9 cellular contexts compared by ENCODE assay signal in genomic region chr6:143513410-143513809, GRCh38. TPM values are rescaled to one million over a fixed set of nuclear protein-coding genes. Genes with fewer than 3 reads are reported as not detected.
A peak's percentile ranks its signal among the peaks of the same experiment; 100 is the strongest.
DNase-seq lines count a peak whose midpoint lies in the region; ATAC-seq and TF ChIP-seq lines count a peak whose summit lies in the region.
"Had no signal": no experiment of that assay in that cellular context is flagged by ENCODE, and none has a peak within 500 bp of the region (broad histone marks: within the 10 kb centered on the region; RNA-seq: fewer than 3 reads in every experiment).

No MANE protein-coding gene starts in this region.

- H3K27ac ChIP-seq in DND-41 (ENCODE audit: low read length): no peak overlapping the region
- H3K27ac ChIP-seq in HEK293 (ENCODE audit: extremely low read depth, low read depth, low read length): no peak overlapping the region
- no peak overlapping the region; the same call in 1 of the 2 replicates for H3K27ac ChIP-seq in OCI-LY3 (ENCODE audit: low read length)
- no peak overlapping the region for H3K27ac ChIP-seq in neural cell (ENCODE audit: low read length)
- no peak overlapping the region for H3K27ac ChIP-seq in smooth muscle cell (ENCODE audit: low read depth)

- no peak for TF ChIP-seq EP300 in neural cell (conservative IDR thresholded peaks at IDR 0.05; ENCODE audit: poor library complexity, severe bottlenecking)

- no peak for TF ChIP-seq RAD21 in neural cell (conservative IDR thresholded peaks at IDR 0.05)

- H3K4me1 ChIP-seq in DND-41 (ENCODE audit: insufficient read depth, low read length) (no peaks in the 10 kb centered on the region), HEK293 (ENCODE audit: control insufficient read depth, insufficient read depth, low read length) (no peaks in the 10 kb centered on the region), OCI-LY3 (ENCODE audit: low read length) (peaks cover 45% of the 10 kb centered on the region), smooth muscle cell (ENCODE audit: low read depth) (peaks cover 4% of the 10 kb centered on the region)

- POLR2A ChIA-PET in HEK293 (lab: Yijun Ruan, JAX): interaction anchor here (0.9 to 2.6 kb wide), 3 partner anchors 23 to 63 kb away, joined by 3 to 11 read pairs (median 3); partner anchors contain the start of genes ADAT2 and PEX3

- CTCF ChIA-PET in HEK293 (lab: Yijun Ruan, JAX): interaction anchor here (0.5 to 2.8 kb wide), 35 partner anchors 9 to 1124 kb away, joined by 3 to 15 read pairs (median 5); no protein-coding TSS in a partner anchor

- TF ChIP-seq CTCF in DND-41 (IDR thresholded peaks at IDR 0.05; ENCODE audit: borderline replicate concordance, extremely low read depth, low read length, poor library complexity, severe bottlenecking): peak; percentile 45
- TF ChIP-seq CTCF in HEK293 (tag by site-specific recombination; IDR thresholded peaks at IDR 0.05): peak; percentile 33; the same call in 1 of the 2 replicates
- TF ChIP-seq CTCF in OCI-LY3 (IDR thresholded peaks at IDR 0.05; ENCODE audit: low read depth, low read length): peak; percentile 76
- peak; percentile 38 for TF ChIP-seq CTCF in astrocyte of the spinal cord (IDR thresholded peaks at IDR 0.05; ENCODE audit: low read depth, low read length)
- TF ChIP-seq CTCF in neural cell (IDR thresholded peaks at IDR 0.05; ENCODE audit: poor library complexity, severe bottlenecking): peak; percentile 21
- no peak for TF ChIP-seq CTCF in smooth muscle cell (IDR thresholded peaks at IDR 0.05; ENCODE audit: borderline replicate concordance, insufficient read depth, poor library complexity, severe bottlenecking)

- DNase-seq in DND-41: peak; percentile 7
- no peak for DNase-seq in astrocyte of the spinal cord (ENCODE audit: low read depth, low spot score)
- no peak for DNase-seq in smooth muscle cell (lab: John Stamatoyannopoulos, UW; ENCODE audit: unreplicated experiment)
- no peak for DNase-seq in NCI-H187 treated with DMSO at 0.1 percent for 48 hours (lab: John Stamatoyannopoulos, UW)

- H3K79me2 ChIP-seq in DND-41 (ENCODE audit: insufficient read depth, low read length) (no peaks in the 10 kb centered on the region), OCI-LY3 (ENCODE audit: low read length) (peaks cover 18% of the 10 kb centered on the region), neural cell (replicated peaks; ENCODE audit: insufficient read depth, low read length) (no peaks in the 10 kb centered on the region), smooth muscle cell (ENCODE audit: low read depth) (peaks cover 8% of the 10 kb centered on the region)

- WGBS in smooth muscle cell (ENCODE audit: low lambda C conversion rate): 32% methylated on average over 4 of the region's 4 CpGs

- no peak for ATAC-seq in DND-41 (ENCODE audit: insufficient read depth, low read depth)
- ATAC-seq in GM18517 (IDR thresholded peaks at IDR 0.05; ENCODE audit: unreplicated experiment): no peak

- H3K27me3 ChIP-seq in DND-41 (ENCODE audit: insufficient read depth, low read length, poor library complexity) (peaks cover 6% of the 10 kb centered on the region), OCI-LY3 (ENCODE audit: low read depth, low read length) (no peaks in the 10 kb centered on the region), neural cell (ENCODE audit: insufficient read depth, low read depth, low read length) (no peaks in the 10 kb centered on the region), smooth muscle cell (ENCODE audit: low read depth) (peaks cover 29% of the 10 kb centered on the region)
- H3K27me3 ChIP-seq: upper lobe of left lung had no signal

- H3K4me3 ChIP-seq in DND-41 (ENCODE audit: low read depth in 1 of 2, low read length in 2 of 2): no peak overlapping the region
- H3K4me3 ChIP-seq in HEK293 (ENCODE audit: low read depth, low read length): no peak overlapping the region
- no peak overlapping the region for H3K4me3 ChIP-seq in OCI-LY3 (ENCODE audit: low read length)
- H3K4me3 ChIP-seq in astrocyte of the spinal cord (ENCODE audit: low read depth, low read length): no peak overlapping the region
- H3K4me3 ChIP-seq in neural cell (ENCODE audit: low read length): no peak overlapping the region
- H3K4me3 ChIP-seq in smooth muscle cell: no peak overlapping the region
- H3K4me3 ChIP-seq: upper lobe of left lung had no signal

- no peaks in the 10 kb centered on the region for H3K9me2 ChIP-seq in neural cell (ENCODE audit: insufficient read depth, low read length)

- H3K36me3 ChIP-seq in DND-41 (ENCODE audit: insufficient read depth, low read length) (no peaks in the 10 kb centered on the region), HEK293 (ENCODE audit: control insufficient read depth in 2 of 2, insufficient read depth in 1 of 2, low read length in 2 of 2) (peaks cover 0 to 8% of the 10 kb centered on the region in 2 experiments; a peak in 1 of 3 replicates), OCI-LY3 (replicated peaks; ENCODE audit: low read depth, low read length) (peaks cover under 1% of the 10 kb centered on the region), neural cell (ENCODE audit: insufficient read depth, low read length) (no peaks in the 10 kb centered on the region), smooth muscle cell (ENCODE audit: low read depth) (no peaks in the 10 kb centered on the region)

- in situ Hi-C loops in astrocyte of the spinal cord (cut with HindIII; ENCODE audit: low sequenced_read_pairs): no loop called here

- H4K20me1 ChIP-seq in DND-41 (ENCODE audit: insufficient read depth, low read length) (no peaks in the 10 kb centered on the region), OCI-LY3 (ENCODE audit: insufficient read depth, low read length) (no peaks in the 10 kb centered on the region), neural cell (ENCODE audit: insufficient read depth) (no peaks in the 10 kb centered on the region), smooth muscle cell (ENCODE audit: low read depth) (no peaks in the 10 kb centered on the region)

- H3K9ac ChIP-seq in DND-41 (ENCODE audit: low read depth, low read length) (no peak overlapping the region), OCI-LY3 (ENCODE audit: low read length) (no peak overlapping the region), neural cell (ENCODE audit: low read length) (no peak overlapping the region), smooth muscle cell (ENCODE audit: low read depth) (no peak overlapping the region)

- H2AFZ ChIP-seq in DND-41 (ENCODE audit: low read depth, low read length) (no peak overlapping the region), OCI-LY3 (ENCODE audit: low read depth, low read length) (no peak overlapping the region), neural cell (ENCODE audit: low read depth, low read length) (no peak overlapping the region), smooth muscle cell (ENCODE audit: low read depth) (no peak overlapping the region)

- H3K4me2 ChIP-seq in DND-41 (ENCODE audit: insufficient read depth, low read length) (no peak overlapping the region), OCI-LY3 (ENCODE audit: low read length) (peak overlapping the region; percentile 21; the same call in 1 of the 2 replicates), neural cell (ENCODE audit: low read length) (no peak overlapping the region), smooth muscle cell (no peak overlapping the region)

- H3F3A ChIP-seq in neural cell (ENCODE audit: insufficient read depth, low read length, poor library complexity, severe bottlenecking) (no peaks in the 10 kb centered on the region), smooth muscle cell (ENCODE audit: low read depth) (no peaks in the 10 kb centered on the region)

- no peaks in the 10 kb centered on the region for H3K9me3 ChIP-seq in DND-41 (ENCODE audit: insufficient read depth, low read length, severe bottlenecking)
- no peaks in the 10 kb centered on the region for H3K9me3 ChIP-seq in HEK293 (ENCODE audit: control insufficient read depth, insufficient read depth, low read depth, low read length)
- no peaks in the 10 kb centered on the region for H3K9me3 ChIP-seq in OCI-LY3 (ENCODE audit: insufficient read depth, low read length)
- no peaks in the 10 kb centered on the region for H3K9me3 ChIP-seq in neural cell (ENCODE audit: low read length)
- H3K9me3 ChIP-seq in smooth muscle cell (replicated peaks; ENCODE audit: low read depth): no peaks in the 10 kb centered on the region
- H3K9me3 ChIP-seq: upper lobe of left lung had no signal

TF ChIP-seq in HEK293, 187 proteins besides CTCF, POLR2A, EP300 and RAD21 (continues in another document):
- TF ChIP-seq, protein P1, sequence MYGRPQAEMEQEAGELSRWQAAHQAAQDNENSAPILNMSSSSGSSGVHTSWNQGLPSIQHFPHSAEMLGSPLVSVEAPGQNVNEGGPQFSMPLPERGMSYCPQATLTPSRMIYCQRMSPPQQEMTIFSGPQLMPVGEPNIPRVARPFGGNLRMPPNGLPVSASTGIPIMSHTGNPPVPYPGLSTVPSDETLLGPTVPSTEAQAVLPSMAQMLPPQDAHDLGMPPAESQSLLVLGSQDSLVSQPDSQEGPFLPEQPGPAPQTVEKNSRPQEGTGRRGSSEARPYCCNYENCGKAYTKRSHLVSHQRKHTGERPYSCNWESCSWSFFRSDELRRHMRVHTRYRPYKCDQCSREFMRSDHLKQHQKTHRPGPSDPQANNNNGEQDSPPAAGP (tag by site-specific recombination; IDR thresholded peaks at IDR 0.05): no peak
- TF ChIP-seq ZSCAN16 (tag by site-specific recombination; IDR thresholded peaks at IDR 0.05) (0 out of 2 replicates have a peak, but pooled peaks have one; percentile 27), ZEB2 (tag by site-specific recombination; IDR thresholded peaks at IDR 0.05) (0 out of 2 replicates have a peak, but pooled peaks have one; percentile 31), ZNF223 (tag by site-specific recombination; IDR thresholded peaks at IDR 0.05) (no peak), ZNF24 (tag by site-specific recombination; IDR thresholded peaks at IDR 0.05) (0 out of 2 replicates have a peak, but pooled peaks have one; percentile 29)

TF ChIP-seq in neural cell, 6 proteins besides CTCF, POLR2A, EP300 and RAD21 (continues in another document):
- TF ChIP-seq SMC3 (conservative IDR thresholded peaks at IDR 0.05; ENCODE audit: poor library complexity): no peak
- TF ChIP-seq TAF1 (IDR thresholded peaks at IDR 0.05; ENCODE audit: low read depth): no peak
- TF ChIP-seq MXI1 (conservative IDR thresholded peaks at IDR 0.05; ENCODE audit: poor library complexity, severe bottlenecking): no peak
- no peak for TF ChIP-seq POLR2AphosphoS5 (IDR thresholded peaks at IDR 0.05)

RNA-seq across cellular contexts. Expression of gene FUCA2, which starts 1.9 kb away (rescaled TPM):
- 3.0 and 6.0 TPM in 2 replicates for polyA plus RNA-seq in neural cell
- polyA minus RNA-seq in neural cell: 0.97 and 2.5 TPM in 2 replicates
- total RNA-seq in smooth muscle cell: 42.7 and 58.8 TPM in 2 replicates
- polyA plus RNA-seq in smooth muscle cell: 75.2 and 82.5 TPM in 2 replicates

Comparison
In these comparisons a context has a peak if more than half of its experiments do, and no peak if none do; other contexts are left out.
1. RNA of gene FUCA2, which starts 1.9 kb away (polyA plus RNA-seq): 75.2 to 82.5 TPM in smooth muscle cell; 3.0 to 6.0 TPM in neural cell; every median in the first group is over 10 times any median in the second.